Comparison of ENCODE assay signal across 16 cellular contexts in genomic region chr5:139335811-139336210, GRCh38. TPM values are rescaled to one million over a fixed set of nuclear protein-coding genes. Genes with fewer than 3 reads are reported as not detected.
DNase-seq lines count a peak whose midpoint lies in the region; ATAC-seq and TF ChIP-seq lines count a peak whose summit lies in the region.
"Had no signal": no experiment of that assay in that cellular context is flagged by ENCODE, and none has a peak within 500 bp of the region (broad histone marks: within the 10 kb centered on the region; RNA-seq: fewer than 3 reads in every experiment).

No MANE protein-coding gene starts in this region.

- intact Hi-C loops in right cardiac atrium (cut with DNase I) (no loop called here), Right ventricle myocardium superior (cut with DNase I) (no loop called here)

- peaks cover 36% of the 10 kb centered on the region for H3K36me3 ChIP-seq in endodermal cell (ENCODE audit: control insufficient read depth, insufficient read depth, low read length)
- H3K36me3 ChIP-seq in H7 (replicated peaks; ENCODE audit: control insufficient read depth, insufficient read depth, low read length): peaks cover 6% of the 10 kb centered on the region

- no peak overlapping the region for H3K4me3 ChIP-seq in right cardiac atrium (ENCODE audit: low read length)
- no peak overlapping the region for H3K4me3 ChIP-seq in endodermal cell (ENCODE audit: low read length)
- H3K4me3 ChIP-seq in H7 (ENCODE audit: insufficient read depth, low read depth, low read length): no peak overlapping the region
- H3K4me3 ChIP-seq: SK-N-MC had no signal

- H3K27ac ChIP-seq in right cardiac atrium (ENCODE audit: low read length): no peak overlapping the region
- no peak overlapping the region for H3K27ac ChIP-seq in endodermal cell (ENCODE audit: low read depth, low read length)
- H3K27ac ChIP-seq: epithelial cell of prostate had no signal

- no peaks in the 10 kb centered on the region for H3K27me3 ChIP-seq in right cardiac atrium (ENCODE audit: control insufficient read depth, insufficient read depth)
- H3K27me3 ChIP-seq in endodermal cell (ENCODE audit: control insufficient read depth, insufficient read depth, low read length, poor library complexity, severe bottlenecking): no peaks in the 10 kb centered on the region
- H3K27me3 ChIP-seq in H7 (ENCODE audit: control insufficient read depth, insufficient read depth, low read length): no peaks in the 10 kb centered on the region

- 66% methylated on average over 6 of the region's 6 CpGs for WGBS in right cardiac atrium
- WGBS in endodermal cell (ENCODE audit: insufficient coverage in 1 of 2, insufficient read length in 1 of 2), 2 experiments: 94 to 100% methylated on average over 1 to 6 of the region's 6 CpGs

- no peaks in the 10 kb centered on the region for H3K27me3 Mint-ChIP-seq in T-helper 17 cell
- H3K27me3 Mint-ChIP-seq in endodermal cell (ENCODE audit: insufficient read depth): no peaks in the 10 kb centered on the region
- H3K27me3 Mint-ChIP-seq: B cell had no signal

- H3K4me1 ChIP-seq in right cardiac atrium (ENCODE audit: control insufficient read depth, insufficient read depth, low read length) (no peaks in the 10 kb centered on the region), endodermal cell (ENCODE audit: control insufficient read depth, insufficient read depth, low read length) (no peaks in the 10 kb centered on the region)

- H3K36me3 Mint-ChIP-seq in T-helper 17 cell (ENCODE audit: low read depth) (no peaks in the 10 kb centered on the region), endodermal cell (ENCODE audit: low read depth) (peaks cover 31% of the 10 kb centered on the region)

- peak; percentile 25 to 30 for ATAC-seq in right cardiac atrium
- no peak for ATAC-seq in Right ventricle myocardium superior (ENCODE audit: poor library complexity)
- ATAC-seq in T-helper 17 cell: peak; percentile 45
- no peak for ATAC-seq in HG02981 (IDR thresholded peaks at IDR 0.05; ENCODE audit: unreplicated experiment)
- no peak for ATAC-seq in HG03039 (IDR thresholded peaks at IDR 0.05; ENCODE audit: unreplicated experiment)

- H3K4me3 Mint-ChIP-seq in T-helper 17 cell (peak overlapping the region; percentile 63), endodermal cell (no peak overlapping the region)
- H3K4me3 Mint-ChIP-seq: B cell had no signal

- H3K27ac Mint-ChIP-seq in T-helper 17 cell: peak overlapping the region; percentile 89
- H3K27ac Mint-ChIP-seq in endodermal cell: peak overlapping the region; percentile 63
- H3K27ac Mint-ChIP-seq: B cell had no signal

- no peaks in the 10 kb centered on the region for H3K9me3 Mint-ChIP-seq in endodermal cell

- no peak for DNase-seq in right cardiac atrium
- no peak for DNase-seq in Right ventricle myocardium superior
- DNase-seq in T-helper 17 cell: no peak
- DNase-seq in endodermal cell: peak; percentile 60
- no peak for DNase-seq in NCI-H2196 treated with DMSO at 0.1 percent for 48 hours (lab: John Stamatoyannopoulos, UW; ENCODE audit: unreplicated experiment)
- no peak for DNase-seq in H7
- DNase-seq: activated CD4-positive, CD25-positive, alpha-beta regulatory T cell; GDM1; retina; stimulated activated CD4-positive, alpha-beta T cell treated with anti-CD3 and anti-CD28 coated beads, Interleukin-4, amount 100 ng/mL, for 1 hour had no signal

- H3K4me1 Mint-ChIP-seq in T-helper 17 cell: peaks cover 12% of the 10 kb centered on the region
- H3K4me1 Mint-ChIP-seq in endodermal cell: peaks cover under 1% of the 10 kb centered on the region

- H3K9me3 ChIP-seq in right cardiac atrium (ENCODE audit: control insufficient read depth, low read length) (no peaks in the 10 kb centered on the region), T-helper 17 cell (ENCODE audit: control insufficient read depth, low read length, poor library complexity, severe bottlenecking) (no peaks in the 10 kb centered on the region), endodermal cell (ENCODE audit: control insufficient read depth, low read length) (no peaks in the 10 kb centered on the region)

- no peak for TF ChIP-seq CTCF in endodermal cell (conservative IDR thresholded peaks at IDR 0.05)

- no peak overlapping the region for H3K9ac ChIP-seq in endodermal cell (ENCODE audit: extremely low read depth, low read length, poor library complexity, severe bottlenecking)

RNA-seq across cellular contexts. Expression of gene PAIP2, which starts 5.8 kb away (rescaled TPM):
- total RNA-seq in right cardiac atrium: 100 to 1,000 TPM; 125 to 158 (median 142) TPM
- polyA plus RNA-seq in right cardiac atrium: 183 TPM
- total RNA-seq in Right ventricle myocardium superior: 142 TPM
- 100 to 1,000 TPM; 106 to 123 TPM for total RNA-seq in T-helper 17 cell
- total RNA-seq in endodermal cell: 100 to 1,000 TPM; 128 to 142 TPM
- 193 TPM for polyA plus RNA-seq in endodermal cell (2013, experiment 1 of 2)
- 186 TPM for polyA plus RNA-seq in endodermal cell (2013, experiment 2 of 2)
- total RNA-seq in H7 (2014; rRNA removed; shearing (Covaris generic)): 50.9 and 57.0 TPM in 2 replicates

RNA-seq across cellular contexts. Expression of gene MATR3, which starts 42.3 kb away (rescaled TPM):
- total RNA-seq in right cardiac atrium (100 to 1,000 TPM; 144 to 162 (median 147) TPM), Right ventricle myocardium superior (111 TPM), T-helper 17 cell (100 to 1,000 TPM; 318 to 325 TPM), endodermal cell (100 to 1,000 TPM; 250 to 279 TPM)
- polyA plus RNA-seq in right cardiac atrium: 151 TPM
- 439 TPM for polyA plus RNA-seq in endodermal cell (2013, experiment 1 of 2)
- 415 TPM for polyA plus RNA-seq in endodermal cell (2013, experiment 2 of 2)
- 228 and 239 TPM in 2 replicates for total RNA-seq in H7 (2014; rRNA removed; shearing (Covaris generic))

RNA-seq across cellular contexts. Expression of gene SLC23A1, which starts 47.3 kb away (rescaled TPM):
- total RNA-seq in right cardiac atrium (not detected), Right ventricle myocardium superior (not detected), T-helper 17 cell (not detected), endodermal cell (under 1 TPM; 0.35 to 0.93 TPM)
- polyA plus RNA-seq in right cardiac atrium: 0.18 TPM
- polyA plus RNA-seq in endodermal cell (2013, experiment 1 of 2): 0.28 TPM
- polyA plus RNA-seq in endodermal cell (2013, experiment 2 of 2): not detected
- total RNA-seq in H7 (2014; rRNA removed; shearing (Covaris generic)): not detected in 2 replicates
- total RNA-seq: myocyte had no signal

RNA-seq across cellular contexts. Expression of gene MZB1, which starts 53.9 kb away (rescaled TPM):
- total RNA-seq in right cardiac atrium: 1 to 10 TPM in 2 of 4 donors, under 1 TPM in 2; 0.70 to 1.8 (median 1.1) TPM
- 0.38 TPM for polyA plus RNA-seq in right cardiac atrium
- 0.70 TPM for total RNA-seq in Right ventricle myocardium superior
- 1 to 10 TPM; 2.2 to 3.1 TPM for total RNA-seq in T-helper 17 cell
- total RNA-seq in endodermal cell: under 1 TPM; 0.57 to 0.60 TPM
- not detected for polyA plus RNA-seq in endodermal cell (2013, experiment 1 of 2)
- polyA plus RNA-seq in endodermal cell (2013, experiment 2 of 2): 0.50 TPM
- total RNA-seq in H7 (2014; rRNA removed; shearing (Covaris generic)): 0.18 TPM in 1 of 2 replicates, not detected in the other

RNA-seq across cellular contexts. Expression of gene PROB1, which starts 59.1 kb away (rescaled TPM):
- total RNA-seq in right cardiac atrium: 10 to 100 TPM; 24.8 to 38.5 (median 33.0) TPM
- 22.2 TPM for polyA plus RNA-seq in right cardiac atrium
- total RNA-seq in Right ventricle myocardium superior: 50.3 TPM
- under 1 TPM; 0.57 to 0.72 TPM for total RNA-seq in T-helper 17 cell
- 1 to 10 TPM; 4.8 to 6.6 TPM for total RNA-seq in endodermal cell
- 1.4 TPM for polyA plus RNA-seq in endodermal cell (2013, experiment 1 of 2)
- 1.4 TPM for polyA plus RNA-seq in endodermal cell (2013, experiment 2 of 2)
- total RNA-seq in H7 (2014; rRNA removed; shearing (Covaris generic)): 1.4 and 1.7 TPM in 2 replicates

Comparison
In these comparisons a context has a peak if more than half of its experiments do, and no peak if none do; other contexts are left out.
1. ATAC-seq: peak in right cardiac atrium (2 of 2) and T-helper 17 cell (single experiment); none in Right ventricle myocardium superior (single experiment), HG02981 (single experiment) and HG03039 (single experiment).